Comparison of ENCODE assay signal across 10 cellular contexts in the genomic region with DNA sequence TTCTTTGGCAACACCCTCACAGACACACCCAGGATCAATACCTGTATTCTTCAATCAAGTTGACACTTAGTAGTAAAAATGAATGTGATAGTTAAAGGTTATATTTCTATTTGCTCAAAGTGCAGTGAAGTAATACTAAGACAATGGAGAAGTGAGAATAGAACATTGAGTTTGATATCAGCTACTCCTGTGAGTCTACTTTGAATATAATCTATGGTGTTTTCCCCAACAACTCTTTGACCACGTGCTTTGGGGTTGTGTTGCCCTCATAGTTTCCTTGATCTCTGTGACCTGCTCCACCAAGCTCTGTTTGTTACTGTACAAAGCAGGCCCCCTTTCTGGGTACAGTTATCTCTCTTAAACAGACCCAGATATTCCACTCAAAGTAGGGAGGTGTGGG.
"Had no signal": no experiment of that assay in that cellular context is flagged by ENCODE, and none has a peak within 500 bp of the region (broad histone marks: within the 10 kb centered on the region; RNA-seq: fewer than 3 reads in every experiment).

No MANE protein-coding gene starts in this region.

- ATAC-seq: GM23338, HCT116 had no signal

- H3K4me3 Mint-ChIP-seq: GM23338, H9, HFFc6 had no signal

- DNase-seq: GM23248, GOT3, H7, H9, HCEC 1CT, HFFc6 had no signal

- FAIRE-seq: H1, H54 had no signal

- H3K27ac Mint-ChIP-seq: GM23338, H9, HFFc6 had no signal

- H3K9me3 Mint-ChIP-seq: GM23338, H9 had no signal
